Comparison of ENCODE assay signal across 29 cellular contexts in the genomic region with DNA sequence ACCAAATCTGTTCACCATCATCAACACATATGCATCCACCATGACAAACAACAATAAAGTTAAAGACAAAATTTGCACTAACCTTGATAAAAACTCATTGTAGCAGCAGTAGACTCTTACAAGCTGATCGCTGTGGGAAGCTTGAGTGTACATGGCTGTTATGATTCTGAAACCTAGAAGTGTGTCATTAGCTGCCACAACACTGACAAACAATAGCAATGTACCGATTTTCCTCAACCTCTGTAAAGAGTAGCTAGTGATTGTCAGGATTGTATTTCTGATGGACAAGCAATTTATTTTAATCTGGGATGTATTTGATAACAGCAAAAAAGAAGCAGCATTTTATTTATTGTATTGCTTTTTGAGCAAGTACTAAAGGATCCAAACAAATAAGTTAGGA.
"Had no signal": no experiment of that assay in that cellular context is flagged by ENCODE, and none has a peak within 500 bp of the region (broad histone marks: within the 10 kb centered on the region; RNA-seq: fewer than 3 reads in every experiment).

No MANE protein-coding gene starts in this region.

- H3K27ac ChIP-seq: adrenal gland, ascending aorta, body of pancreas, brain microvascular endothelial cell, breast epithelium, cardiac muscle cell had no signal

- H3K4me3 ChIP-seq: adrenal gland, ascending aorta, body of pancreas, breast epithelium, cardiac muscle cell had no signal

- H3K27me3 ChIP-seq: adrenal gland, ascending aorta, body of pancreas, brain microvascular endothelial cell, breast epithelium, cardiac muscle cell had no signal

- DNase-seq: activated effector memory CD4-positive, alpha-beta T cell treated with anti-CD3 and anti-CD28 coated beads, Interleukin-2, amount 50 U/mL, for 16 hours; activated effector memory CD4-positive, alpha-beta T cell treated with Interleukin-2 at 50 U/mL for 16 hours; activated gamma-delta T cell; activated gamma-delta T cell treated with Interleukin-2 at 50 U/mL for 16 hours; activated naive CD4-positive, alpha-beta T cell; activated naive CD4-positive, alpha-beta T cell treated with anti-CD3 and anti-CD28 coated beads for 36 hours; activated naive CD4-positive, alpha-beta T cell treated with anti-CD3 and anti-CD28 coated beads, Interleukin-2, amount 10 ng/mL, durations not matched to agents 7 days and 5 days; activated naive CD4-positive, alpha-beta T cell treated with anti-CD3 and anti-CD28 coated beads, Interleukin-2, amount 50 U/mL, for 16 hours; activated naive CD4-positive, alpha-beta T cell treated with Interleukin-2 at 50 U/mL for 16 hours; activated naive CD8-positive, alpha-beta T cell treated with anti-CD3 and anti-CD28 coated beads for 36 hours; activated naive CD8-positive, alpha-beta T cell treated with anti-CD3 and anti-CD28 coated beads, Interleukin-2, amount 10 ng/mL, durations not matched to agents 7 days and 5 days; activated naive CD8-positive, alpha-beta T cell treated with anti-CD3 and anti-CD28 coated beads, Interleukin-2, amount 50 U/mL, for 24 hours; activated T-cell treated with anti-CD3 and anti-CD28 coated beads, Interleukin-2, amount 50 U/mL, for 1 hour; activated T-cell treated with anti-CD3 and anti-CD28 coated beads, Interleukin-2, amount 50 U/mL, for 24 hours; activated T-cell treated with anti-CD3 and anti-CD28 coated beads, Interleukin-2, amount 50 U/mL, for 4 hours; activated T-cell treated with anti-CD3 and anti-CD28 coated beads, Interleukin-2, amount 50 U/mL, for 48 hours; activated T-cell treated with anti-CD3 and anti-CD28 coated beads, Interleukin-2, amount 50 U/mL, for 72 hours; adrenal gland; amniotic stem cell; amygdala; anterior cingulate cortex; aorta; body of pancreas; brain microvascular endothelial cell; central memory CD4-positive, alpha-beta T cell; cerebellar nuclear complex had no signal

- H3K36me3 ChIP-seq: adrenal gland, ascending aorta, brain microvascular endothelial cell, breast epithelium, cardiac muscle cell had no signal

- H3K9me3 ChIP-seq: adrenal gland, ascending aorta, body of pancreas, breast epithelium had no signal
